In the genomic region with DNA sequence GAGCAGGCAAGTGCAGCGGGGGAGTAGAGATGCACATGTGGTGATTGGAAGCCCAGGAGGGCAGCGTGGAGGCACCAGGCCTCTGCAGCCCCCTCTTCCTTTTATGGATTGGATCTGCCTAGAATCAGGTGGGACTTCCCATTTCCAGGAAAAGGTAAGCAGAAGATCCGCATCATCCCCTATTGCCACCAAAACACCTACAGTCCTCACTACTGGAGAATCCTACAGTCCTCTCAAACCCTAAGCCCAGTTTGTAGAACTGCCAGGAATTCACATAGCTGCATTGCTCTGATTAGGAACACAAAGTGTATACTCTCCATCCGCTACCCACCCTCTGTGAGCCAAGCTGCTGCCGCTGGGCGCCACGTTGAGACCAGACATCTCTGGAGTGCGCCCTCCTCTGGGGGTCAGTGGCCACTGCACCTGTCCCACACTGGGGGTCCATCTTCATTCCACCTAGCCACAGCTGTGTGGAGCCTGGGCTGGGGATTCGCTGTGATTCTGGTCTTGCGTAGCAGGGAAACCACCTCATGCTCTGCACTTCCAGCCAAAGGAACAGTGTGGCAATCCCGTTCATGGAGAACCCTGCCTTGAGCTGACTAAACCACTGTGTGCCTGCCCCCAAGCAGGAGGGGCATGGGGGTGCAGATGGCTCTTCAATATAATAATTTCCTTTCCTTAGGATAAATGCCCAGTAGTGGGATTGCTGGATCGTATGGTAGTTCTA, we compare ENCODE assay signal across 13 cellular contexts.
DNase-seq lines count a peak whose midpoint lies in the region; ATAC-seq and TF ChIP-seq lines count a peak whose summit lies in the region.
"Had no signal": no experiment of that assay in that cellular context is flagged by ENCODE, and none has a peak within 500 bp of the region (broad histone marks: within the 10 kb centered on the region; RNA-seq: fewer than 3 reads in every experiment).

No MANE protein-coding gene starts in this region.

- H3K9me3 ChIP-seq in SK-N-SH (no peaks in the 10 kb centered on the region), SJCRH30 (replicated peaks) (no peaks in the 10 kb centered on the region), heart right ventricle (peaks cover 0 to 18% (median 0%) of the 10 kb centered on the region in 11 donors)

- WGBS in SK-N-SH (ENCODE audit: low lambda C conversion rate), result 96% methylated on average over 8 of the region's 12 CpGs
- 75 to 77% methylated on average over 12 of the region's 12 CpGs for WGBS in heart right ventricle, 2 donors

- H3K4me1 Mint-ChIP-seq in type B pancreatic cell (ENCODE audit: unreplicated experiment), result no peaks in the 10 kb centered on the region
- H3K4me1 Mint-ChIP-seq: activated CD4-positive, alpha-beta T cell treated with anti-CD3 and anti-CD28 coated beads for 36 hours had no signal

- no peaks in the 10 kb centered on the region for H3K4me1 ChIP-seq in SK-N-SH (ENCODE audit: control insufficient read depth in 1 of 2, insufficient read depth in 2 of 2, low read depth in 1 of 2, low read length in 1 of 2)
- no peaks in the 10 kb centered on the region for H3K4me1 ChIP-seq in SJCRH30
- H3K4me1 ChIP-seq in heart right ventricle, result no peaks in the 10 kb centered on the region

- H3K9ac ChIP-seq in SK-N-SH, result no peak overlapping the region
- H3K9ac ChIP-seq: GM23248 had no signal

- no peak overlapping the region for H3K4me3 ChIP-seq in SK-N-SH (ENCODE audit: low read depth in 2 of 2, low read length in 1 of 2)
- H3K4me3 ChIP-seq in SJCRH30, result no peak overlapping the region
- H3K4me3 ChIP-seq in fibroblast of the aortic adventitia (ENCODE audit: low read depth, low read length), result no peak overlapping the region
- no peak overlapping the region for H3K4me3 ChIP-seq in heart right ventricle
- H3K4me3 ChIP-seq: dorsolateral prefrontal cortex, GM23248 had no signal

- TF ChIP-seq RAD21 in SK-N-SH (IDR thresholded peaks at IDR 0.05; ENCODE audit: low read length), result no peak

- H2AFZ ChIP-seq in SK-N-SH (ENCODE audit: low read depth), result no peak overlapping the region
- H2AFZ ChIP-seq: GM23248 had no signal

- ATAC-seq in SK-N-SH treated with all-trans-retinoic acid at 6 μM for 48 hours (no peak), heart right ventricle (no peak), HG03432 (IDR thresholded peaks at IDR 0.05; ENCODE audit: unreplicated experiment) (no peak)
- ATAC-seq: activated CD4-positive, alpha-beta T cell treated with anti-CD3 and anti-CD28 coated beads for 36 hours had no signal

- H3K27me3 ChIP-seq in SK-N-SH (ENCODE audit: insufficient read depth), result no peaks in the 10 kb centered on the region
- H3K27me3 ChIP-seq in SJCRH30, result no peaks in the 10 kb centered on the region
- H3K27me3 ChIP-seq in heart right ventricle, result no peaks in the 10 kb centered on the region
- H3K27me3 ChIP-seq: dorsolateral prefrontal cortex had no signal

- H3F3A ChIP-seq in SK-N-SH (replicated peaks; ENCODE audit: insufficient read depth), result peaks cover 10% of the 10 kb centered on the region

- H3K79me2 ChIP-seq in SK-N-SH (ENCODE audit: insufficient read depth), result no peaks in the 10 kb centered on the region

- no peak overlapping the region for H3K27ac ChIP-seq in SK-N-SH (ENCODE audit: low read depth in 2 of 2, low read length in 1 of 2)
- no peak overlapping the region for H3K27ac ChIP-seq in SJCRH30
- H3K27ac ChIP-seq in heart right ventricle, result no peak overlapping the region
- H3K27ac ChIP-seq: dorsolateral prefrontal cortex, GM23248 had no signal

- peaks cover 5% of the 10 kb centered on the region for H3K9me3 Mint-ChIP-seq in type B pancreatic cell

- intact Hi-C loops in heart right ventricle (cut with DNase I), result no loop called here

- H4K20me1 ChIP-seq in SK-N-SH (ENCODE audit: insufficient read depth), result no peaks in the 10 kb centered on the region

- CTCF ChIA-PET in SK-N-SH (lab: Yijun Ruan, JAX), result interaction anchor here (0.9 to 1.5 kb wide), 2 partner anchors 11 to 15 kb away, joined by 3 read pairs; no protein-coding TSS in a partner anchor

- POLR2A ChIA-PET in SK-N-SH (lab: Yijun Ruan, JAX), result no interaction called here

- no peak overlapping the region for H3K4me2 ChIP-seq in SK-N-SH

- no peak for TF ChIP-seq EP300 in SK-N-SH (IDR thresholded peaks at IDR 0.05; ENCODE audit: borderline replicate concordance in 1 of 2, low read depth in 1 of 2, low read length in 1 of 2)

- H3K27me3 Mint-ChIP-seq in type B pancreatic cell, result no peaks in the 10 kb centered on the region
- H3K27me3 Mint-ChIP-seq: activated CD4-positive, alpha-beta T cell treated with anti-CD3 and anti-CD28 coated beads for 36 hours had no signal

- peaks cover 5% of the 10 kb centered on the region for H3K36me3 Mint-ChIP-seq in type B pancreatic cell

- H3K27ac Mint-ChIP-seq in type B pancreatic cell, result no peak overlapping the region
- H3K27ac Mint-ChIP-seq: activated CD4-positive, alpha-beta T cell treated with anti-CD3 and anti-CD28 coated beads for 36 hours had no signal

- H3K4me3 Mint-ChIP-seq in type B pancreatic cell, result no peak overlapping the region
- H3K4me3 Mint-ChIP-seq: activated CD4-positive, alpha-beta T cell treated with anti-CD3 and anti-CD28 coated beads for 36 hours had no signal

- no peaks in the 10 kb centered on the region for H3K9me2 ChIP-seq in SK-N-SH

- TF ChIP-seq CTCF in SK-N-SH (IDR thresholded peaks at IDR 0.05), result peak; percentile 42
- TF ChIP-seq CTCF in fibroblast of the aortic adventitia (IDR thresholded peaks at IDR 0.05; ENCODE audit: insufficient read depth, low read length), result peak; percentile 32
- peak; percentile 62 for TF ChIP-seq CTCF in type B pancreatic cell (conservative IDR thresholded peaks at IDR 0.05)
- TF ChIP-seq CTCF in heart right ventricle (IDR thresholded peaks at IDR 0.05), result peak in 2 of 9 donors; percentile 26

- H3K36me3 ChIP-seq in SK-N-SH (replicated peaks in 1 of 2; ENCODE audit: control insufficient read depth in 1 of 2, insufficient read depth in 2 of 2, low read length in 1 of 2) (no peaks in the 10 kb centered on the region), SJCRH30 (no peaks in the 10 kb centered on the region), heart right ventricle (no peaks in the 10 kb centered on the region)

- DNase-seq in SK-N-SH (no peak), SJCRH30 (peak; percentile 3), fibroblast of the aortic adventitia (ENCODE audit: low read depth) (no peak), type B pancreatic cell (ENCODE audit: extremely low spot score, unreplicated experiment) (no peak), NCI-H748 (lab: John Stamatoyannopoulos, UW; ENCODE audit: unreplicated experiment) (no peak), heart right ventricle (no peak)
- DNase-seq: ACHN; activated CD4-positive, alpha-beta T cell treated with anti-CD3 and anti-CD28 coated beads for 36 hours; dorsolateral prefrontal cortex; Kasumi-1 had no signal

TF ChIP-seq in SK-N-SH, 30 proteins besides CTCF, POLR2A, EP300 and RAD21:
- TF ChIP-seq, protein P1, sequence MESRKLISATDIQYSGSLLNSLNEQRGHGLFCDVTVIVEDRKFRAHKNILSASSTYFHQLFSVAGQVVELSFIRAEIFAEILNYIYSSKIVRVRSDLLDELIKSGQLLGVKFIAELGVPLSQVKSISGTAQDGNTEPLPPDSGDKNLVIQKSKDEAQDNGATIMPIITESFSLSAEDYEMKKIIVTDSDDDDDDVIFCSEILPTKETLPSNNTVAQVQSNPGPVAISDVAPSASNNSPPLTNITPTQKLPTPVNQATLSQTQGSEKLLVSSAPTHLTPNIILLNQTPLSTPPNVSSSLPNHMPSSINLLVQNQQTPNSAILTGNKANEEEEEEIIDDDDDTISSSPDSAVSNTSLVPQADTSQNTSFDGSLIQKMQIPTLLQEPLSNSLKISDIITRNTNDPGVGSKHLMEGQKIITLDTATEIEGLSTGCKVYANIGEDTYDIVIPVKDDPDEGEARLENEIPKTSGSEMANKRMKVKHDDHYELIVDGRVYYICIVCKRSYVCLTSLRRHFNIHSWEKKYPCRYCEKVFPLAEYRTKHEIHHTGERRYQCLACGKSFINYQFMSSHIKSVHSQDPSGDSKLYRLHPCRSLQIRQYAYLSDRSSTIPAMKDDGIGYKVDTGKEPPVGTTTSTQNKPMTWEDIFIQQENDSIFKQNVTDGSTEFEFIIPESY (IDR thresholded peaks at IDR 0.05; ENCODE audit: borderline replicate concordance, low read depth), result no peak
- no peak for TF ChIP-seq EZH2phosphoT487 (IDR thresholded peaks at IDR 0.05; ENCODE audit: borderline replicate concordance, low read depth)
TF ChIP-seq in SK-N-SH: peak in this region for 0.

TF ChIP-seq in SK-N-SH treated with all-trans-retinoic acid at 6 μM for 48 hours, 23 proteins besides CTCF, POLR2A, EP300 and RAD21:
- no peak for TF ChIP-seq TCF4 (CRISPR knock-in tag; IDR thresholded peaks at IDR 0.05; ENCODE audit: borderline replicate concordance)
- TF ChIP-seq ZFP3 (CRISPR knock-in tag; IDR thresholded peaks at IDR 0.05), result no peak
- no peak for TF ChIP-seq ZC3H10 (CRISPR knock-in tag; IDR thresholded peaks at IDR 0.05)
- TF ChIP-seq, protein P2, sequence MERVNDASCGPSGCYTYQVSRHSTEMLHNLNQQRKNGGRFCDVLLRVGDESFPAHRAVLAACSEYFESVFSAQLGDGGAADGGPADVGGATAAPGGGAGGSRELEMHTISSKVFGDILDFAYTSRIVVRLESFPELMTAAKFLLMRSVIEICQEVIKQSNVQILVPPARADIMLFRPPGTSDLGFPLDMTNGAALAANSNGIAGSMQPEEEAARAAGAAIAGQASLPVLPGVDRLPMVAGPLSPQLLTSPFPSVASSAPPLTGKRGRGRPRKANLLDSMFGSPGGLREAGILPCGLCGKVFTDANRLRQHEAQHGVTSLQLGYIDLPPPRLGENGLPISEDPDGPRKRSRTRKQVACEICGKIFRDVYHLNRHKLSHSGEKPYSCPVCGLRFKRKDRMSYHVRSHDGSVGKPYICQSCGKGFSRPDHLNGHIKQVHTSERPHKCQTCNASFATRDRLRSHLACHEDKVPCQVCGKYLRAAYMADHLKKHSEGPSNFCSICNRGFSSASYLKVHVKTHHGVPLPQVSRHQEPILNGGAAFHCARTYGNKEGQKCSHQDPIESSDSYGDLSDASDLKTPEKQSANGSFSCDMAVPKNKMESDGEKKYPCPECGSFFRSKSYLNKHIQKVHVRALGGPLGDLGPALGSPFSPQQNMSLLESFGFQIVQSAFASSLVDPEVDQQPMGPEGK (CRISPR knock-in tag; IDR thresholded peaks at IDR 0.05; ENCODE audit: borderline replicate concordance), result no peak
- TF ChIP-seq ESRRG (CRISPR knock-in tag; IDR thresholded peaks at IDR 0.05), result no peak
- no peak for TF ChIP-seq RARB (CRISPR knock-in tag; IDR thresholded peaks at IDR 0.05)
- no peak for TF ChIP-seq PPARA (CRISPR knock-in tag; IDR thresholded peaks at IDR 0.05; ENCODE audit: borderline replicate concordance)
- TF ChIP-seq ARNTL (CRISPR knock-in tag; IDR thresholded peaks at IDR 0.05; ENCODE audit: borderline replicate concordance, low read depth), result no peak
- TF ChIP-seq ZNF565 (CRISPR knock-in tag; conservative IDR thresholded peaks at IDR 0.05; ENCODE audit: low read depth), result no peak
TF ChIP-seq in SK-N-SH treated with all-trans-retinoic acid at 6 μM for 48 hours: peak in this region for 0.

Comparison
In these comparisons a context has a peak if more than half of its experiments do, and no peak if none do; other contexts are left out.
1. DNase-seq: peak in SJCRH30 (2 of 2); none in SK-N-SH (single experiment), fibroblast of the aortic adventitia (single experiment), type B pancreatic cell (single experiment), NCI-H748 (single experiment) and heart right ventricle (0 of 2).